Comparison of ENCODE assay signal across 1 cellular context in genomic region chr5:123511648-123512605, GRCh38.
TF ChIP-seq lines count a peak whose summit lies in the region.

Gene CSNK1G3, plus strand, starts transcription at chr5:123512177. Its CDS starts 33,487 bp downstream, at chr5:123545664.

TF ChIP-seq in HepG2, 621 proteins besides CTCF, POLR2A, EP300 and RAD21 (continued from another document and continues in another):
- TF ChIP-seq HMGXB3 (CRISPR knock-in tag; IDR thresholded peaks at IDR 0.05; ENCODE audit: borderline replicate concordance): peak; percentile 62; the same call in 1 of the 2 replicates
- TF ChIP-seq CBX2 (IDR thresholded peaks at IDR 0.05; ENCODE audit: low read depth, low read length): no peak
- TF ChIP-seq CBX2 (CRISPR knock-in tag; IDR thresholded peaks at IDR 0.05; ENCODE audit: low read depth): no peak
- peak; percentile 45; the same call in 1 of the 2 replicates for TF ChIP-seq PAXIP1 (CRISPR knock-in tag; conservative IDR thresholded peaks at IDR 0.05)
- TF ChIP-seq NFKB2 (CRISPR knock-in tag; IDR thresholded peaks at IDR 0.05; ENCODE audit: borderline replicate concordance): no peak
- TF ChIP-seq ZNF18 (CRISPR knock-in tag; IDR thresholded peaks at IDR 0.05; ENCODE audit: insufficient replicate concordance): no peak
- no peak for TF ChIP-seq RFX3 (CRISPR knock-in tag; IDR thresholded peaks at IDR 0.05)
- no peak for TF ChIP-seq CENPBD1 (CRISPR knock-in tag; IDR thresholded peaks at IDR 0.05; ENCODE audit: borderline replicate concordance, low read depth)
- TF ChIP-seq ZNF121 (CRISPR knock-in tag; IDR thresholded peaks at IDR 0.05): no peak
- TF ChIP-seq ZMAT3 (CRISPR knock-in tag; conservative IDR thresholded peaks at IDR 0.05): no peak
- TF ChIP-seq ESRRA (CRISPR knock-in tag; IDR thresholded peaks at IDR 0.05; ENCODE audit: low read depth): no peak; the same call in 1 of the 2 replicates
- TF ChIP-seq ZSCAN22 (CRISPR knock-in tag; IDR thresholded peaks at IDR 0.05): no peak
- TF ChIP-seq KLF16 (CRISPR knock-in tag; IDR thresholded peaks at IDR 0.05): peak in 1 of 2 experiments; percentile 84; a peak in 2 of 4 replicates
- no peak for TF ChIP-seq TMF1 (CRISPR knock-in tag; IDR thresholded peaks at IDR 0.05; ENCODE audit: low read depth)
- no peak for TF ChIP-seq ZNF10 (CRISPR knock-in tag; IDR thresholded peaks at IDR 0.05; ENCODE audit: borderline replicate concordance, low read depth)
- no peak for TF ChIP-seq KDM1A (CRISPR knock-in tag; IDR thresholded peaks at IDR 0.05)
- TF ChIP-seq ZNF276 (CRISPR knock-in tag; IDR thresholded peaks at IDR 0.05; ENCODE audit: low read depth): no peak
- no peak for TF ChIP-seq ZNF766 (CRISPR knock-in tag; IDR thresholded peaks at IDR 0.05; ENCODE audit: borderline replicate concordance)
- no peak for TF ChIP-seq TBX3 (IDR thresholded peaks at IDR 0.05; ENCODE audit: borderline replicate concordance)
- TF ChIP-seq BRD4 (CRISPR knock-in tag; IDR thresholded peaks at IDR 0.05): no peak
- no peak for TF ChIP-seq ZNF576 (CRISPR knock-in tag; IDR thresholded peaks at IDR 0.05)
- no peak; the same call in 1 of the 2 replicates for TF ChIP-seq E2F1 (CRISPR knock-in tag; IDR thresholded peaks at IDR 0.05)
- no peak for TF ChIP-seq ZNF784 (CRISPR knock-in tag; IDR thresholded peaks at IDR 0.05; ENCODE audit: borderline replicate concordance)
- no peak for TF ChIP-seq CEBPZ (IDR thresholded peaks at IDR 0.05; ENCODE audit: low read length)
- no peak for TF ChIP-seq MAF1 (CRISPR knock-in tag; IDR thresholded peaks at IDR 0.05; ENCODE audit: borderline replicate concordance)
- TF ChIP-seq KAT8 (CRISPR knock-in tag; IDR thresholded peaks at IDR 0.05): peak; percentile 88
- no peak for TF ChIP-seq TIGD3 (CRISPR knock-in tag; IDR thresholded peaks at IDR 0.05; ENCODE audit: borderline replicate concordance)
- TF ChIP-seq NAIF1 (CRISPR knock-in tag; IDR thresholded peaks at IDR 0.05; ENCODE audit: borderline replicate concordance): no peak
- TF ChIP-seq ZBTB44 (CRISPR knock-in tag; IDR thresholded peaks at IDR 0.05): no peak
- TF ChIP-seq ZFP82 (CRISPR knock-in tag; IDR thresholded peaks at IDR 0.05; ENCODE audit: borderline replicate concordance): no peak
- TF ChIP-seq FOXM1 (CRISPR knock-in tag; IDR thresholded peaks at IDR 0.05): no peak
- TF ChIP-seq KLF15 (CRISPR knock-in tag; IDR thresholded peaks at IDR 0.05; ENCODE audit: borderline replicate concordance): no peak
